Comparison of ENCODE assay signal across 10 cellular contexts in genomic region chr10:101228682-101229274, GRCh38. TPM values are rescaled to one million over a fixed set of nuclear protein-coding genes. Genes with fewer than 3 reads are reported as not detected.
DNase-seq lines count a peak whose midpoint lies in the region; ATAC-seq and TF ChIP-seq lines count a peak whose summit lies in the region.
"Had no signal": no experiment of that assay in that cellular context is flagged by ENCODE, and none has a peak within 500 bp of the region (broad histone marks: within the 10 kb centered on the region; RNA-seq: fewer than 3 reads in every experiment).

No MANE protein-coding gene starts in this region.

- H3K27me3 Mint-ChIP-seq in CD4-positive, CD25-positive, alpha-beta regulatory T cell = peaks cover 82% of the 10 kb centered on the region
- peaks cover 95% of the 10 kb centered on the region for H3K27me3 Mint-ChIP-seq in nephron (ENCODE audit: low read depth)

- H3K4me1 ChIP-seq in CD4-positive, CD25-positive, alpha-beta regulatory T cell (ENCODE audit: control insufficient read depth, insufficient read depth, low read length, poor library complexity, severe bottlenecking) = peaks cover 66% of the 10 kb centered on the region

- H3K9me3 ChIP-seq in CD4-positive, CD25-positive, alpha-beta regulatory T cell (ENCODE audit: control insufficient read depth in 2 of 2, low read length in 2 of 2) = no peaks in the 10 kb centered on the region

- no peaks in the 10 kb centered on the region for H3K36me3 ChIP-seq in CD4-positive, CD25-positive, alpha-beta regulatory T cell (ENCODE audit: control insufficient read depth, insufficient read depth, low read length)

- peak overlapping the region in 3 of 4 donors; percentile 64 to 93 (median 70) for H3K4me3 Mint-ChIP-seq in CD4-positive, CD25-positive, alpha-beta regulatory T cell
- peak overlapping the region; percentile 80 to 93 (median 85) for H3K4me3 Mint-ChIP-seq in nephron

- TF ChIP-seq CTCF in GM20000 (IDR thresholded peaks at IDR 0.05; ENCODE audit: extremely low read depth, missing control alignments) (no peak), nephron (IDR thresholded peaks at IDR 0.05; ENCODE audit: unreplicated experiment in 3 of 3) (no peak)

- H3K4me1 Mint-ChIP-seq in CD4-positive, CD25-positive, alpha-beta regulatory T cell = peaks cover 6 to 45% (median 31%) of the 10 kb centered on the region in 4 donors
- peaks cover 43% of the 10 kb centered on the region for H3K4me1 Mint-ChIP-seq in nephron

- no peak for DNase-seq in CD4-positive, CD25-positive, alpha-beta regulatory T cell
- DNase-seq in GM20000 (ENCODE audit: low spot score) = peak; percentile 58
- peak; percentile 16 for DNase-seq in astrocyte of the hippocampus (ENCODE audit: low read depth, low spot score)
- no peak for DNase-seq in activated CD4-positive, alpha-beta T cell treated with anti-CD3 and anti-CD28 coated beads for 4 hours
- DNase-seq: IMR-90 had no signal

- no peaks in the 10 kb centered on the region for H3K36me3 Mint-ChIP-seq in CD4-positive, CD25-positive, alpha-beta regulatory T cell
- H3K36me3 Mint-ChIP-seq in nephron (ENCODE audit: low read depth) = no peaks in the 10 kb centered on the region

- ATAC-seq in CD4-positive, CD25-positive, alpha-beta regulatory T cell (ENCODE audit: low read depth in 2 of 2) = no peak
- ATAC-seq in GM18498 (IDR thresholded peaks at IDR 0.05; ENCODE audit: unreplicated experiment) (no peak), HG02970 (IDR thresholded peaks at IDR 0.05; ENCODE audit: low FRiP score, unreplicated experiment) (no peak), GM19328 (IDR thresholded peaks at IDR 0.05; ENCODE audit: unreplicated experiment) (no peak)

- H3K4me3 ChIP-seq in CD4-positive, CD25-positive, alpha-beta regulatory T cell (ENCODE audit: low read depth, low read length) = peak overlapping the region; percentile 41

- H3K9me3 Mint-ChIP-seq in CD4-positive, CD25-positive, alpha-beta regulatory T cell = peaks cover 0 to 14% (median 0%) of the 10 kb centered on the region in 7 donors
- no peaks in the 10 kb centered on the region for H3K9me3 Mint-ChIP-seq in nephron

- no peak overlapping the region for H3K27ac Mint-ChIP-seq in CD4-positive, CD25-positive, alpha-beta regulatory T cell
- peak overlapping the region in 2 of 3 experiments; percentile 76 to 98 for H3K27ac Mint-ChIP-seq in nephron

- no peak overlapping the region for H3K27ac ChIP-seq in CD4-positive, CD25-positive, alpha-beta regulatory T cell (ENCODE audit: insufficient read depth, low read length, poor library complexity, severe bottlenecking)

- H3K27me3 ChIP-seq in CD4-positive, CD25-positive, alpha-beta regulatory T cell (ENCODE audit: control insufficient read depth, insufficient read depth, low read length) = peaks cover 49% of the 10 kb centered on the region

RNA-seq across cellular contexts. Expression of gene LBX1, which starts 0.5 kb away (rescaled TPM):
- not detected for total RNA-seq in CD4-positive, CD25-positive, alpha-beta regulatory T cell
- not detected for polyA plus RNA-seq in CD4-positive, CD25-positive, alpha-beta regulatory T cell
- total RNA-seq: fibroblast of villous mesenchyme, IMR-90 had no signal
- polyA plus RNA-seq: IMR-90 had no signal

Comparison
In these comparisons a context has a peak if more than half of its experiments do, and no peak if none do; other contexts are left out.
1. DNase-seq: peak in GM20000 (single experiment) and astrocyte of the hippocampus (single experiment); none in CD4-positive, CD25-positive, alpha-beta regulatory T cell (0 of 3) and activated CD4-positive, alpha-beta T cell treated with anti-CD3 and anti-CD28 coated beads for 4 hours (0 of 2).
2. H3K27ac Mint-ChIP-seq: peak in nephron (2 of 3); none in CD4-positive, CD25-positive, alpha-beta regulatory T cell (0 of 3).